Comparison of ENCODE assay signal across 9 cellular contexts in genomic region chr15:66405007-66405406, GRCh38. TPM values are rescaled to one million over a fixed set of nuclear protein-coding genes. Genes with fewer than 3 reads are reported as not detected.
DNase-seq lines count a peak whose midpoint lies in the region; ATAC-seq and TF ChIP-seq lines count a peak whose summit lies in the region.
"Had no signal": no experiment of that assay in that cellular context is flagged by ENCODE, and none has a peak within 500 bp of the region (broad histone marks: within the 10 kb centered on the region; RNA-seq: fewer than 3 reads in every experiment).

No MANE protein-coding gene starts in this region.

- CTCF ChIA-PET in T-cell (lab: Charles Lee), result interaction anchor here in 1 of 2 donors (0.5 to 2.6 kb wide), 4 partner anchors 9 to 995 kb away, joined by 3 to 15 read pairs (median 4); partner anchors contain the start of gene MAP2K1
- CTCF ChIA-PET in HEK293T (lab: Yijun Ruan, JAX), result interaction anchor here (0.5 to 2.3 kb wide), 4 partner anchors 18 to 162 kb away, joined by 3 to 8 read pairs (median 6); partner anchors contain the start of gene MAP2K1

- peak overlapping the region in 1 of 2 donors; percentile 82 for H3K27ac Mint-ChIP-seq in T-cell

- peak overlapping the region in 2 of 3 donors; percentile 60 to 63 for H3K4me3 Mint-ChIP-seq in T-cell

- no peaks in the 10 kb centered on the region for H3K27me3 ChIP-seq in heart right ventricle
- no peaks in the 10 kb centered on the region for H3K27me3 ChIP-seq in neutrophil

- 53 to 56% methylated on average over 2 of the region's 2 CpGs for WGBS in heart right ventricle, 2 donors

- H3K4me1 ChIP-seq in heart right ventricle (peaks cover 9 to 90% (median 47%) of the 10 kb centered on the region in 9 donors), neutrophil (ENCODE audit: control insufficient read depth in 1 of 2, insufficient read depth in 1 of 2, low read depth in 1 of 2, low read length in 1 of 2) (peaks cover 86 to 87% of the 10 kb centered on the region in 2 experiments)

- peaks cover 94 to 97% (median 96%) of the 10 kb centered on the region in 3 donors for H3K4me1 Mint-ChIP-seq in T-cell

- no peaks in the 10 kb centered on the region for H3K27me3 Mint-ChIP-seq in T-cell

- H3K4me3 ChIP-seq in GM12875 (ENCODE audit: low read depth, low read length), result peak overlapping the region; percentile 2
- H3K4me3 ChIP-seq in heart right ventricle, result peak overlapping the region in 1 of 10 donors; percentile 25
- peak overlapping the region; percentile 36 to 41 for H3K4me3 ChIP-seq in neutrophil (ENCODE audit: low read depth in 1 of 2, low read length in 1 of 2)

- POLR2A ChIA-PET in T-cell (lab: Charles Lee), result interaction anchor here (0.9 kb wide), 2 partner anchors 21 to 24 kb away, joined by 3 read pairs; no protein-coding TSS in a partner anchor
- POLR2A ChIA-PET in HEK293T (lab: Yijun Ruan, JAX), result interaction anchor here (3.0 kb wide), 1 partner anchor 18 kb away, joined by 15 read pairs; the partner anchor contains the start of gene MAP2K1

- no peaks in the 10 kb centered on the region for H3K9me3 Mint-ChIP-seq in T-cell

- H3K36me3 ChIP-seq in heart right ventricle (no peaks in the 10 kb centered on the region), neutrophil (no peaks in the 10 kb centered on the region)

- DNase-seq in T-cell (no peak), heart right ventricle (no peak), HEK293T (ENCODE audit: extremely low spot score) (no peak), NCI-H1417 treated with DMSO at 0.1 percent for 48 hours (lab: John Stamatoyannopoulos, UW) (no peak), COR-L47 (lab: John Stamatoyannopoulos, UW) (no peak)
- DNase-seq: NCI-H510A treated with DMSO at 0.1 percent for 48 hours, T-helper 9 cell had no signal

- no peak for TF ChIP-seq CTCF in GM12875 (IDR thresholded peaks at IDR 0.05; ENCODE audit: borderline replicate concordance, insufficient read depth, low read depth, low read length)
- TF ChIP-seq CTCF in heart right ventricle (IDR thresholded peaks at IDR 0.05), result no peak
- TF ChIP-seq CTCF in neutrophil (IDR thresholded peaks at IDR 0.05), result no peak

- H3K36me3 Mint-ChIP-seq in T-cell, result peaks cover 7% of the 10 kb centered on the region

- no peaks in the 10 kb centered on the region for H3K9me3 ChIP-seq in heart right ventricle
- H3K9me3 ChIP-seq in neutrophil, result no peaks in the 10 kb centered on the region

- intact Hi-C loops in heart right ventricle (cut with DNase I), result loop anchor here in 1 of 10 donors (10.0 kb wide), 1 partner anchor 80 kb away; no protein-coding TSS in a partner anchor

- H3K27ac ChIP-seq in heart right ventricle (peak overlapping the region in 9 of 10 donors; percentile 2 to 73 (median 64)), neutrophil (peak overlapping the region; percentile 73)

- ATAC-seq in T-cell (replicated peaks in 1 of 4) (no peak), heart right ventricle (peak; percentile 68 to 84 (median 76))

TF ChIP-seq in HEK293T, 16 proteins besides CTCF, POLR2A, EP300 and RAD21:
- TF ChIP-seq ZNF384 (IDR thresholded peaks at IDR 0.05), result no peak

RNA-seq across cellular contexts. Expression of gene MAP2K1, which starts 18.3 kb away (rescaled TPM):
- 10 to 100 TPM; 38.7 to 62.8 (median 49.4) TPM for total RNA-seq in T-cell
- total RNA-seq in heart right ventricle, result 10 to 100 TPM; 30.9 to 61.3 (median 44.7) TPM
- polyA plus RNA-seq in heart right ventricle, result 100 to 1,000 TPM in 1 of 2 donors, 1 to 10 TPM in 1; 7.5 to 106 TPM

RNA-seq across cellular contexts. Expression of gene TIPIN, which starts 48.5 kb away (rescaled TPM):
- total RNA-seq in T-cell, result 1 to 10 TPM; 3.6 to 8.4 (median 6.6) TPM
- 1 to 10 TPM; 2.4 to 5.4 (median 3.4) TPM for total RNA-seq in heart right ventricle
- 1 to 10 TPM; 2.9 to 4.5 TPM for polyA plus RNA-seq in heart right ventricle

Comparison
In these comparisons a context has a peak if more than half of its experiments do, and no peak if none do; other contexts are left out.
1. ATAC-seq: peak in heart right ventricle (8 of 8); none in T-cell (0 of 4).